Comparison of ENCODE assay signal across 10 cellular contexts in genomic region chr7:148545172-148545571, GRCh38. TPM values are rescaled to one million over a fixed set of nuclear protein-coding genes. Genes with fewer than 3 reads are reported as not detected.
"Had no signal": no experiment of that assay in that cellular context is flagged by ENCODE, and none has a peak within 500 bp of the region (broad histone marks: within the 10 kb centered on the region; RNA-seq: fewer than 3 reads in every experiment).

No MANE protein-coding gene starts in this region.

- FAIRE-seq: HTR-8/SVneo had no signal

- DNase-seq: IMR-90, Karpas-422, KBM-7, KG1 had no signal

- H3K4me2 ChIP-seq: KMS-11 had no signal

- H3K9ac ChIP-seq: KMS-11 had no signal

- H3K27ac ChIP-seq: HL-60, KMS-11 had no signal

RNA-seq across cellular contexts. Expression of gene C7orf33, which starts 45.4 kb away (rescaled TPM):
- total RNA-seq: HT-29, HT1080, IMR-90 had no signal
- polyA plus RNA-seq: IgD-negative memory B cell, IMR-90 had no signal
